1 cellular context compared by ENCODE assay signal in the genomic region with DNA sequence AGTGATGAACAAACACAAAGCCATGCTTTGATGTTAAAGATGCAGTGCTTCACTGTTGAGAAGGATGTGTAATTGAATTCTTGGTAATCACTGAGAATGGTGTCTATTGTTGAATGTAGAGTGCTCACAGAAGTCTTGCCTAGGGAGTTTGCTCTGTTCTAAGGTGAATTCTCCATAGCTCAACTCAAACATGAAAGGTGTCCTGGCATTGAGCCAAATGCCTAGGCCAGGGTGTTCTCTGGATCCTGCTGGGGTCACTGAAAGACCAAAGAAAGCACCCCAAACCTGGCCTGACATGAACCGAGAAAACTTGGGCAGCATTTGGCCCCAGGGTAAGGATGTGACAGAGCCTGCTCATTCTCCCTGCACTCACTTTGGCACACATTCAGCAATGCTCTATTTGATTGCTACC.
TF ChIP-seq lines count a peak whose summit lies in the region.

No MANE protein-coding gene starts in this region.

TF ChIP-seq in IMR-90, 13 proteins besides CTCF, POLR2A, EP300 and RAD21:
- no peak for TF ChIP-seq RFX5 (IDR thresholded peaks at IDR 0.05; ENCODE audit: low read depth, low read length)
- no peak for TF ChIP-seq CHD1 (IDR thresholded peaks at IDR 0.05; ENCODE audit: low read depth, low read length)
- no peak for TF ChIP-seq MXI1 (IDR thresholded peaks at IDR 0.05; ENCODE audit: borderline replicate concordance, low read depth, low read length)
- no peak for TF ChIP-seq USF2 (IDR thresholded peaks at IDR 0.05; ENCODE audit: low read depth, low read length)
- TF ChIP-seq, protein P1, sequence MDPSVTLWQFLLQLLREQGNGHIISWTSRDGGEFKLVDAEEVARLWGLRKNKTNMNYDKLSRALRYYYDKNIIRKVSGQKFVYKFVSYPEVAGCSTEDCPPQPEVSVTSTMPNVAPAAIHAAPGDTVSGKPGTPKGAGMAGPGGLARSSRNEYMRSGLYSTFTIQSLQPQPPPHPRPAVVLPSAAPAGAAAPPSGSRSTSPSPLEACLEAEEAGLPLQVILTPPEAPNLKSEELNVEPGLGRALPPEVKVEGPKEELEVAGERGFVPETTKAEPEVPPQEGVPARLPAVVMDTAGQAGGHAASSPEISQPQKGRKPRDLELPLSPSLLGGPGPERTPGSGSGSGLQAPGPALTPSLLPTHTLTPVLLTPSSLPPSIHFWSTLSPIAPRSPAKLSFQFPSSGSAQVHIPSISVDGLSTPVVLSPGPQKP (IDR thresholded peaks at IDR 0.05; ENCODE audit: borderline replicate concordance, low read depth, low read length) = no peak
- no peak for TF ChIP-seq NFE2L2 (IDR thresholded peaks at IDR 0.05; ENCODE audit: low read depth, low read length)
- no peak for TF ChIP-seq FOS (IDR thresholded peaks at IDR 0.05; ENCODE audit: low read depth, low read length)
- TF ChIP-seq SMC3 (IDR thresholded peaks at IDR 0.05; ENCODE audit: low read depth, low read length) = no peak
- no peak for TF ChIP-seq MAFK (IDR thresholded peaks at IDR 0.05; ENCODE audit: low read depth, low read length)
- TF ChIP-seq MAZ (IDR thresholded peaks at IDR 0.05; ENCODE audit: borderline replicate concordance, low read depth, low read length) = no peak
- TF ChIP-seq CEBPB (IDR thresholded peaks at IDR 0.05; ENCODE audit: low read depth, low read length) = no peak
- TF ChIP-seq BHLHE40 (IDR thresholded peaks at IDR 0.05; ENCODE audit: low read depth, low read length) = no peak
- TF ChIP-seq RCOR1 (IDR thresholded peaks at IDR 0.05; ENCODE audit: insufficient replicate concordance, low read length) = no peak
